ENCODE assay signal across 32 cellular contexts in the genomic region with DNA sequence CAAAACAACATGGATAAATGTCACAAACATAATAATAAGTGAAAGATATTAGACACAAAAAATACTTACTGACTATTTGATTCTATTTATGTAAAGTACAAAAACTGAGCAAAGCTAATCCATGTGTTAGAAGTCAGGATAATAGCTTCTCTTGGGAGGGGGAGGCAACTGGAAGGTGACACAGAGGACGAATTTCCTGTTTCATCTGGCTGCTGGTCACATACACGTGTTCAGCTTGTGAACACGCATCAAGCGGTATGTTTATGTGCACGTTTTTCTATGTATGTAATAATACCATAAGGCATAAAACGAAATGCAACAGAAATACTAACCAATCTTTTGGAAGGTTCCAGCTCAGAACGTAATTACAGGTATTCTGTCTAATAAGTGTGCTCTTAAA.
"Had no signal": no experiment of that assay in that cellular context is flagged by ENCODE, and none has a peak within 500 bp of the region (broad histone marks: within the 10 kb centered on the region; RNA-seq: fewer than 3 reads in every experiment).

No MANE protein-coding gene starts in this region.

- ATAC-seq: activated CD8-positive, alpha-beta memory T cell treated with anti-CD3 and anti-CD28 coated beads, Interleukin-2, amount 10 ng/mL, durations not matched to agents 7 days and 5 days; activated naive CD8-positive, alpha-beta T cell treated with anti-CD3 and anti-CD28 coated beads, Interleukin-2, amount 50 U/mL, for 24 hours; PC-3; Right ventricle myocardium inferior had no signal

- DNase-seq: activated CD4-positive, alpha-beta memory T cell treated with anti-CD3 and anti-CD28 coated beads, Interleukin-2, amount 10 ng/mL, durations not matched to agents 7 days and 5 days; activated CD4-positive, alpha-beta T cell treated with anti-CD3 and anti-CD28 coated beads for 1 hour; activated CD4-positive, alpha-beta T cell treated with anti-CD3 and anti-CD28 coated beads for 48 hours; activated CD4-positive, CD25-positive, alpha-beta regulatory T cell; activated CD8-positive, alpha-beta memory T cell treated with anti-CD3 and anti-CD28 coated beads for 24 hours; activated CD8-positive, alpha-beta memory T cell treated with anti-CD3 and anti-CD28 coated beads, Interleukin-2, amount 10 ng/mL, durations not matched to agents 7 days and 5 days; activated CD8-positive, alpha-beta memory T cell treated with anti-CD3 and anti-CD28 coated beads, Interleukin-2, amount 50 U/mL, for 48 hours; activated effector memory CD4-positive, alpha-beta T cell treated with Interleukin-2 at 50 U/mL for 16 hours; activated naive CD4-positive, alpha-beta T cell treated with anti-CD3 and anti-CD28 coated beads, Interleukin-2, amount 10 ng/mL, durations not matched to agents 7 days and 5 days; activated naive CD8-positive, alpha-beta T cell treated with anti-CD3 and anti-CD28 coated beads, Interleukin-2, amount 50 U/mL, for 24 hours; activated T-cell treated with anti-CD3 and anti-CD28 coated beads, Interleukin-2, amount 50 U/mL, for 48 hours; anterior cingulate cortex; caudate nucleus; cerebellar nuclear complex; MM.1S; MV-4-11; NCI-H1092; NCI-H1436 treated with DMSO at 0.1 percent for 48 hours; NCI-H1694 treated with DMSO at 0.1 percent for 48 hours; NCI-H2029; NCI-H2107; NCI-H226; NCI-H446 treated with DMSO at 0.1 percent for 48 hours; NCI-H524; NK-92 treated with Interleukin-12 subunit alpha and Interleukin-12 subunit beta, amount 100 ng/mL, for 24 hours; PC-3; Peyer's patch; RPMI8226; SJCRH30; T1000; WERI-Rb-1 had no signal
